ENCODE assay signal across 8 cellular contexts in genomic region chr5:1343931-1344901, GRCh38. TPM values are rescaled to one million over a fixed set of nuclear protein-coding genes. Genes with fewer than 3 reads are reported as not detected.
A peak's percentile ranks its signal among the peaks of the same experiment; 100 is the strongest.
DNase-seq lines count a peak whose midpoint lies in the region; ATAC-seq, FAIRE-seq and TF ChIP-seq lines count a peak whose summit lies in the region.

No MANE protein-coding gene starts in this region.

- no peak overlapping the region for H2BK12ac ChIP-seq in mesenchymal stem cell (ENCODE audit: low read length in 2 of 2)

- no peak overlapping the region for H2AK5ac ChIP-seq in mesenchymal stem cell (ENCODE audit: low read length, severe bottlenecking)

- peak; percentile 12 for ATAC-seq in HG02884 (IDR thresholded peaks at IDR 0.05; ENCODE audit: unreplicated experiment)

- no peak for TF ChIP-seq CTCF in bronchial epithelial cell (IDR thresholded peaks at IDR 0.05; ENCODE audit: insufficient read depth, low read length, severe bottlenecking)
- TF ChIP-seq CTCF in tibial nerve (IDR thresholded peaks at IDR 0.05), result no peak

- H3K4me3 ChIP-seq in bronchial epithelial cell (ENCODE audit: low read depth, low read length), result peak overlapping the region; percentile 90
- peak overlapping the region; percentile 86 to 94 for H3K4me3 ChIP-seq in mesenchymal stem cell (ENCODE audit: insufficient read depth in 1 of 2, low read depth in 1 of 2, low read length in 2 of 2)
- H3K4me3 ChIP-seq in tibial nerve, result peak overlapping the region; percentile 63 to 92 (median 86)

- no peak overlapping the region for H2BK120ac ChIP-seq in mesenchymal stem cell (ENCODE audit: low read depth, low read length)

- H3K4me1 ChIP-seq in mesenchymal stem cell (ENCODE audit: control insufficient read depth, insufficient read depth, low read depth, low read length), result peaks cover 20% of the 10 kb centered on the region
- H3K4me1 ChIP-seq in tibial nerve, result peaks cover 0 to 33% (median 16%) of the 10 kb centered on the region in 4 donors

- no peaks in the 10 kb centered on the region for H3K27me3 ChIP-seq in bronchial epithelial cell (ENCODE audit: control insufficient read depth, insufficient read depth, low read length)
- no peaks in the 10 kb centered on the region for H3K27me3 ChIP-seq in mesenchymal stem cell (ENCODE audit: control insufficient read depth in 1 of 2, insufficient read depth in 1 of 2, low read length in 2 of 2)
- no peaks in the 10 kb centered on the region for H3K27me3 ChIP-seq in tibial nerve

- no peak for TF ChIP-seq POLR2A in tibial nerve (IDR thresholded peaks at IDR 0.05)

- peak overlapping the region; percentile 2 for H2BK15ac ChIP-seq in mesenchymal stem cell (ENCODE audit: low read depth, poor library complexity, severe bottlenecking)

- no peak for FAIRE-seq in bronchial epithelial cell (lab: Jason Lieb, UNC)

- DNase-seq in NCI-H2227 (lab: John Stamatoyannopoulos, UW; ENCODE audit: unreplicated experiment), result peak; percentile 73
- no peak for DNase-seq in NCI-H2227 treated with DMSO at 0.1 percent for 48 hours (lab: John Stamatoyannopoulos, UW)
- peak; percentile 40 for DNase-seq in RPMI8226
- peak; percentile 7 for DNase-seq in bronchial epithelial cell (ENCODE audit: low read depth)
- DNase-seq in mesenchymal stem cell, result peak; percentile 45
- DNase-seq in tibial nerve (ENCODE audit: low spot score in 2 of 2), result no peak
- no peak for DNase-seq in LoVo (ENCODE audit: low spot score)

- peak overlapping the region; percentile 26 to 57 for H3K4ac ChIP-seq in mesenchymal stem cell (ENCODE audit: low read depth in 1 of 2, low read length in 2 of 2)

- peak overlapping the region in 1 of 2 experiments; percentile 76 for H3K23ac ChIP-seq in mesenchymal stem cell (ENCODE audit: low read length in 2 of 2)

- peak overlapping the region; percentile 56 for H3K4me2 ChIP-seq in mesenchymal stem cell (ENCODE audit: low read length, poor library complexity, severe bottlenecking)

- TF ChIP-seq EP300 in tibial nerve (IDR thresholded peaks at IDR 0.05), result no peak

- no peak overlapping the region for H4K91ac ChIP-seq in mesenchymal stem cell (ENCODE audit: low read length)

- no peaks in the 10 kb centered on the region for H3K9me3 ChIP-seq in mesenchymal stem cell (ENCODE audit: control insufficient read depth, low read length)
- no peaks in the 10 kb centered on the region for H3K9me3 ChIP-seq in tibial nerve

- H4K8ac ChIP-seq in mesenchymal stem cell (ENCODE audit: low read length), result peak overlapping the region; percentile 92

- 16% methylated on average over 33 of the region's 61 CpGs for WGBS in mesenchymal stem cell
- WGBS in tibial nerve, 2 donors, result 13 to 18% methylated on average over 28 to 35 of the region's 61 CpGs

- peak overlapping the region in 1 of 2 experiments; percentile 87 for H3K14ac ChIP-seq in mesenchymal stem cell (ENCODE audit: low read length in 2 of 2)

- H3K79me1 ChIP-seq in mesenchymal stem cell (replicated peaks; ENCODE audit: low read length, poor library complexity, severe bottlenecking), result peaks cover 43% of the 10 kb centered on the region

- H3K36me3 ChIP-seq in bronchial epithelial cell (ENCODE audit: control insufficient read depth, insufficient read depth, low read length) (peaks cover 17% of the 10 kb centered on the region), mesenchymal stem cell (ENCODE audit: control insufficient read depth in 1 of 2, insufficient read depth in 2 of 2, low read depth in 1 of 2, low read length in 2 of 2) (peaks cover 32 to 39% of the 10 kb centered on the region in 2 experiments), tibial nerve (peaks cover 0 to 42% (median 5%) of the 10 kb centered on the region in 3 donors)

- no peak overlapping the region for H2BK5ac ChIP-seq in mesenchymal stem cell (ENCODE audit: low read depth, low read length, poor library complexity, severe bottlenecking)

- H3K9ac ChIP-seq in mesenchymal stem cell (ENCODE audit: low read length), result peak overlapping the region; percentile 86

- peak overlapping the region; percentile 72 for H2AFZ ChIP-seq in mesenchymal stem cell (ENCODE audit: low read depth, low read length)

- H3K27ac ChIP-seq in mesenchymal stem cell (ENCODE audit: low read length, poor library complexity, severe bottlenecking) (no peak overlapping the region), tibial nerve (peak overlapping the region in 3 of 4 donors; percentile 64 to 72 (median 64))

- peak overlapping the region; percentile 61 to 76 for H3K18ac ChIP-seq in mesenchymal stem cell (ENCODE audit: low read depth in 1 of 2, low read length in 2 of 2)

RNA-seq across cellular contexts. Expression of gene CLPTM1L, which starts 0.7 kb away (rescaled TPM):
- total RNA-seq in bronchial epithelial cell (314 and 364 TPM in 2 replicates), tibial nerve (100 to 1,000 TPM in 1 of 4 donors, 10 to 100 TPM in 3; 68.8 to 102 (median 84.4) TPM)
- polyA plus RNA-seq in mesenchymal stem cell (2013, experiment 1 of 2), result 63.5 TPM
- 62.4 TPM for polyA plus RNA-seq in mesenchymal stem cell (2013, experiment 2 of 2)

RNA-seq across cellular contexts. Expression of gene TERT, which starts 49.3 kb away (rescaled TPM):
- under 0.01 TPM in 1 of 2 replicates, not detected in the other for total RNA-seq in bronchial epithelial cell
- polyA plus RNA-seq in mesenchymal stem cell (2013, experiment 1 of 2), result not detected
- not detected for polyA plus RNA-seq in mesenchymal stem cell (2013, experiment 2 of 2)
- total RNA-seq in tibial nerve, result not detected

Comparison
In these comparisons a context has a peak if more than half of its experiments do, and no peak if none do; other contexts are left out.
1. DNase-seq: peak in NCI-H2227 (single experiment), RPMI8226 (single experiment), bronchial epithelial cell (single experiment) and mesenchymal stem cell (single experiment); none in NCI-H2227 treated with DMSO at 0.1 percent for 48 hours (single experiment), tibial nerve (0 of 2) and LoVo (single experiment).
2. Peak in every context shown above with its lines, with median percentiles within 50 percentile points of each other: H3K4me3 ChIP-seq.